15 cellular contexts compared by ENCODE assay signal in genomic region chr2:149595069-149595963, GRCh38. TPM values are rescaled to one million over a fixed set of nuclear protein-coding genes. Genes with fewer than 3 reads are reported as not detected.
A peak's percentile ranks its signal among the peaks of the same experiment; 100 is the strongest.
DNase-seq lines count a peak whose midpoint lies in the region; ATAC-seq and TF ChIP-seq lines count a peak whose summit lies in the region.
"Had no signal": no experiment of that assay in that cellular context is flagged by ENCODE, and none has a peak within 500 bp of the region (broad histone marks: within the 10 kb centered on the region; RNA-seq: fewer than 3 reads in every experiment).

No MANE protein-coding gene starts in this region.

- CTCF ChIA-PET in AG04450 (lab: Charles Lee): interaction anchor here (0.6 to 1.8 kb wide), 13 partner anchors 144 to 1842 kb away, joined by 3 to 12 read pairs (median 4); no protein-coding TSS in a partner anchor

- no peaks in the 10 kb centered on the region for H3K27me3 ChIP-seq in AG04450 (ENCODE audit: control insufficient read depth, insufficient read depth, low read length)
- H3K27me3 ChIP-seq: pancreas had no signal

- H3K4me3 ChIP-seq in AG04450 (ENCODE audit: low read depth, low read length) (no peak overlapping the region), astrocyte of the cerebellum (ENCODE audit: low read depth, low read length) (no peak overlapping the region)
- H3K4me3 ChIP-seq: pancreas, SK-N-MC had no signal

- H3K27ac ChIP-seq in AG04450 (ENCODE audit: low read depth, low read length) (no peak overlapping the region), caudate nucleus (ENCODE audit: low read depth, low read length) (no peak overlapping the region)
- H3K27ac ChIP-seq: pancreas, SK-N-MC had no signal

- in situ Hi-C loops in astrocyte of the cerebellum (cut with HindIII; ENCODE audit: low sequenced_read_pairs): no loop called here

- H3K9me3 ChIP-seq in AG04450 (ENCODE audit: control insufficient read depth, insufficient read depth, low read length): no peaks in the 10 kb centered on the region
- H3K9me3 ChIP-seq: pancreas had no signal

- POLR2A ChIA-PET in AG04450 (lab: Yijun Ruan, JAX): interaction anchor here (1.4 kb wide), 1 partner anchor 872 kb away, joined by 3 read pairs; no protein-coding TSS in a partner anchor

- no peak for DNase-seq in AG04450 (ENCODE audit: low read depth, low spot score)
- peak; percentile 48 for DNase-seq in HT1080 (ENCODE audit: low read depth)
- DNase-seq in astrocyte of the cerebellum (ENCODE audit: low read depth): no peak
- DNase-seq in iris pigment epithelial cell (ENCODE audit: low read depth): peak; percentile 54
- no peak for DNase-seq in activated naive CD4-positive, alpha-beta T cell (lab: John Stamatoyannopoulos, UW)
- DNase-seq in GOT3 (lab: John Stamatoyannopoulos, UW): no peak
- no peak for DNase-seq in caudate nucleus (lab: John Stamatoyannopoulos, UW)
- DNase-seq: activated CD4-positive, alpha-beta memory T cell treated with anti-CD3 and anti-CD28 coated beads, Interleukin-2, amount 10 ng/mL, durations not matched to agents 7 days and 5 days; NCI-H510A; pancreas; stimulated activated CD4-positive, alpha-beta T cell treated with anti-CD3 and anti-CD28 coated beads, Interleukin-1b, Interleukin-23, amount 100 ng/mL, for 48 hours; stimulated activated naive CD8-positive, alpha-beta T cell treated with anti-CD3 and anti-CD28 coated beads, Interleukin-15, amount 100 ng/mL, for 72 hours had no signal

- ATAC-seq in HG02642 (IDR thresholded peaks at IDR 0.05; ENCODE audit: poor library complexity, unreplicated experiment): no peak
- ATAC-seq: esophagus mucosa; pancreas; stimulated activated naive CD8-positive, alpha-beta T cell treated with anti-CD3 and anti-CD28 coated beads, Interleukin-15, amount 100 ng/mL, for 72 hours had no signal

- TF ChIP-seq CTCF in AG04450 (IDR thresholded peaks at IDR 0.05; ENCODE audit: low read depth, low read length): peak; percentile 54
- TF ChIP-seq CTCF in astrocyte of the cerebellum (IDR thresholded peaks at IDR 0.05; ENCODE audit: low read depth, low read length, missing control alignments): peak; percentile 37

RNA-seq across cellular contexts. Expression of gene MMADHC, which starts 7.7 kb away (rescaled TPM):
- 139 and 198 TPM in 2 replicates for polyA plus RNA-seq in AG04450 (2011; rRNA removed)
- polyA minus RNA-seq in AG04450 (2011; rRNA and poly(A)+ RNA removed): 71.9 and 111 TPM in 2 replicates
- total RNA-seq in HT1080 (2014; rRNA removed; shearing (Covaris generic)): 148 and 170 TPM in 2 replicates
- 185 and 189 TPM in 2 replicates for polyA plus RNA-seq in HT1080 (2015; cell fraction: cytosol; rRNA removed)
- 114 TPM in 2 replicates for polyA plus RNA-seq in HT1080 (2015; cell fraction: nucleus; rRNA removed)

Comparison
In these comparisons a context has a peak if more than half of its experiments do, and no peak if none do; other contexts are left out.
1. DNase-seq: peak in HT1080 (single experiment) and iris pigment epithelial cell (single experiment); none in AG04450 (single experiment), astrocyte of the cerebellum (single experiment), activated naive CD4-positive, alpha-beta T cell (0 of 4), GOT3 (single experiment) and caudate nucleus (0 of 61).